10 cellular contexts compared by ENCODE assay signal in the genomic region with DNA sequence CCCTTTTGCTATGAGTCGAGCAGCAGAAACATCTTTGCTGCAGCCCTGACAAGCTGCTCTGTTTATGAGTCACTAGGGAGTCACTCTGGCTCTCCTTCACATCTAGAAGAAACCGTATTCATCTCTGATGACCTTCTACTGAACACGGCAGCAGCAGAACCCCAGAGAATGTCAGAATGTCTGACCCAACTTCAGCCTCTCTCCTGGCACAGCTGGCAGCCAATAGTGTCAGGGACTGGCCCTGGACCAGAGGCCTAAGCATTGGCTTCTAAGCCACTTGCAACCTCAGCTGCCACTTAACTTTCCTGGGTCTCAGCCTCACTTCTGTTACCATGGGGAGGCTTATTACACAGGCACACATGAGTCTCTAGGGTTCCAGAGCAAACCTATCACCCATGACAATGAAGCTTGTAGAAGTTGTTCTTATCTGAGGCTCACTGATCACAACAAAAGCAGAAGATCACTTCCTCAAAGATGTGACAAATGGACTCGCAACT.
DNase-seq lines count a peak whose midpoint lies in the region; ATAC-seq and TF ChIP-seq lines count a peak whose summit lies in the region.
"Had no signal": no experiment of that assay in that cellular context is flagged by ENCODE, and none has a peak within 500 bp of the region (broad histone marks: within the 10 kb centered on the region; RNA-seq: fewer than 3 reads in every experiment).

No MANE protein-coding gene starts in this region.

- H3K4me1 ChIP-seq in HEK293 (ENCODE audit: control insufficient read depth, insufficient read depth, low read length) (0 out of 2 replicates have a peak, but pooled peaks cover 3% of the 10 kb centered on the region), thyroid gland (peaks cover 25 to 28% of the 10 kb centered on the region in 2 donors)

- no peaks in the 10 kb centered on the region for H3K36me3 ChIP-seq in HEK293 (ENCODE audit: control insufficient read depth in 2 of 2, insufficient read depth in 1 of 2, low read length in 2 of 2)
- H3K36me3 ChIP-seq in thyroid gland = no peaks in the 10 kb centered on the region

- H3K4me3 ChIP-seq in HEK293 (ENCODE audit: low read depth, low read length) = no peak overlapping the region
- no peak overlapping the region for H3K4me3 ChIP-seq in thyroid gland (replicated peaks in 1 of 3)

- ATAC-seq in activated B cell treated with CpG ODN at 0.5 μM for 24 hours (ENCODE audit: low read depth) = peak; percentile 88
- ATAC-seq in left lobe of liver = no peak
- ATAC-seq in HG03439 (IDR thresholded peaks at IDR 0.05; ENCODE audit: unreplicated experiment) = no peak

- H3K27me3 Mint-ChIP-seq in activated B cell treated with CpG ODN at 0.5 μM for 24 hours = no peaks in the 10 kb centered on the region
- peaks cover 2% of the 10 kb centered on the region for H3K27me3 Mint-ChIP-seq in activated CD4-positive, alpha-beta T cell treated with anti-CD3 and anti-CD28 coated beads, Interleukin-2, amount 10 ng/mL, durations not matched to agents 7 days and 5 days

- WGBS in thyroid gland, 2 donors = 68 to 69% methylated on average over 4 of the region's 4 CpGs

- H3K27ac ChIP-seq in HEK293 (ENCODE audit: extremely low read depth, low read depth, low read length) = no peak overlapping the region
- no peak overlapping the region for H3K27ac ChIP-seq in thyroid gland
- H3K27ac ChIP-seq: KMS-11 had no signal

- no peaks in the 10 kb centered on the region for H3K9me3 ChIP-seq in HEK293 (ENCODE audit: control insufficient read depth, insufficient read depth, low read depth, low read length)
- H3K9me3 ChIP-seq in thyroid gland = no peaks in the 10 kb centered on the region

- peak overlapping the region; percentile 33 for H3K4me3 Mint-ChIP-seq in activated B cell treated with CpG ODN at 0.5 μM for 24 hours
- H3K4me3 Mint-ChIP-seq in activated CD4-positive, alpha-beta T cell treated with anti-CD3 and anti-CD28 coated beads, Interleukin-2, amount 10 ng/mL, durations not matched to agents 7 days and 5 days = no peak overlapping the region

- POLR2A ChIA-PET in HEK293 (lab: Yijun Ruan, JAX) (no interaction called here), activated B cell treated with CpG ODN at 0.5 μM for 24 hours (lab: Charles Lee) (interaction anchor here (0.6 to 2.4 kb wide), 15 partner anchors 11 to 258 kb away, joined by 3 to 30 read pairs (median 3); a partner anchor contains a TSS)
- POLR2A ChIA-PET in activated CD4-positive, alpha-beta T cell treated with anti-CD3 and anti-CD28 coated beads, Interleukin-2, amount 10 ng/mL, durations not matched to agents 7 days and 5 days (lab: Charles Lee) = no interaction called here

- no peaks in the 10 kb centered on the region for H3K36me3 Mint-ChIP-seq in activated B cell treated with CpG ODN at 0.5 μM for 24 hours (ENCODE audit: low read depth)
- H3K36me3 Mint-ChIP-seq in activated CD4-positive, alpha-beta T cell treated with anti-CD3 and anti-CD28 coated beads, Interleukin-2, amount 10 ng/mL, durations not matched to agents 7 days and 5 days (ENCODE audit: low read depth) = no peaks in the 10 kb centered on the region

- TF ChIP-seq CTCF in HEK293 (tag by site-specific recombination; IDR thresholded peaks at IDR 0.05) = no peak
- no peak for TF ChIP-seq CTCF in activated B cell treated with CpG ODN at 0.5 μM for 24 hours (IDR thresholded peaks at IDR 0.05)
- no peak for TF ChIP-seq CTCF in thyroid gland (IDR thresholded peaks at IDR 0.05)

- DNase-seq in EL (peak; percentile 63), activated B cell treated with CpG ODN at 0.5 μM for 24 hours (peak; percentile 53), left lobe of liver (ENCODE audit: low spot score) (peak; percentile 28), DMS53 (lab: John Stamatoyannopoulos, UW) (no peak), thyroid gland (no peak)
- no peak for DNase-seq in activated CD4-positive, alpha-beta T cell treated with anti-CD3 and anti-CD28 coated beads, Interleukin-2, amount 10 ng/mL, durations not matched to agents 7 days and 5 days
- DNase-seq: effector memory CD4-positive, alpha-beta T cell had no signal

- H3K4me1 Mint-ChIP-seq in activated B cell treated with CpG ODN at 0.5 μM for 24 hours = peaks cover 55% of the 10 kb centered on the region
- H3K4me1 Mint-ChIP-seq in activated CD4-positive, alpha-beta T cell treated with anti-CD3 and anti-CD28 coated beads, Interleukin-2, amount 10 ng/mL, durations not matched to agents 7 days and 5 days = peaks cover 18% of the 10 kb centered on the region

- H3K27me3 ChIP-seq in thyroid gland = no peaks in the 10 kb centered on the region

- H3K9me3 Mint-ChIP-seq in activated B cell treated with CpG ODN at 0.5 μM for 24 hours = no peaks in the 10 kb centered on the region
- peaks cover 3% of the 10 kb centered on the region for H3K9me3 Mint-ChIP-seq in activated CD4-positive, alpha-beta T cell treated with anti-CD3 and anti-CD28 coated beads, Interleukin-2, amount 10 ng/mL, durations not matched to agents 7 days and 5 days

- H3K27ac Mint-ChIP-seq in activated B cell treated with CpG ODN at 0.5 μM for 24 hours = peak overlapping the region; percentile 94
- H3K27ac Mint-ChIP-seq in activated CD4-positive, alpha-beta T cell treated with anti-CD3 and anti-CD28 coated beads, Interleukin-2, amount 10 ng/mL, durations not matched to agents 7 days and 5 days = no peak overlapping the region

- CTCF ChIA-PET in HEK293 (lab: Yijun Ruan, JAX) = no interaction called here
- CTCF ChIA-PET in activated B cell treated with CpG ODN at 0.5 μM for 24 hours (lab: Charles Lee) = interaction anchor here (0.8 to 1.2 kb wide), 3 partner anchors 38 to 184 kb away, joined by 3 to 5 read pairs (median 4); a partner anchor contains a TSS
- CTCF ChIA-PET in activated CD4-positive, alpha-beta T cell treated with anti-CD3 and anti-CD28 coated beads, Interleukin-2, amount 10 ng/mL, durations not matched to agents 7 days and 5 days (lab: Charles Lee) = no interaction called here

- intact Hi-C loops in activated B cell treated with CpG ODN at 0.5 μM for 24 hours (cut with micrococcal nuclease) = loop anchor here (1.0 to 5.0 kb wide), 10 partner anchors 14 to 400 kb away; no protein-coding TSS in a partner anchor
- intact Hi-C loops in thyroid gland (cut with DNase I) = loop anchor here (10.0 kb wide), 2 partner anchors 167 to 257 kb away; no protein-coding TSS in a partner anchor

- TF ChIP-seq POLR2A in thyroid gland (IDR thresholded peaks at IDR 0.05) = no peak

TF ChIP-seq in HEK293, 187 proteins besides CTCF, POLR2A, EP300 and RAD21:
- TF ChIP-seq KLF16 (tag by site-specific recombination; IDR thresholded peaks at IDR 0.05) = no peak
- TF ChIP-seq ZNF548 (tag by site-specific recombination; IDR thresholded peaks at IDR 0.05) = no peak
- no peak for TF ChIP-seq ZNF423 (tag by site-specific recombination; IDR thresholded peaks at IDR 0.05)
- TF ChIP-seq, protein P1, sequence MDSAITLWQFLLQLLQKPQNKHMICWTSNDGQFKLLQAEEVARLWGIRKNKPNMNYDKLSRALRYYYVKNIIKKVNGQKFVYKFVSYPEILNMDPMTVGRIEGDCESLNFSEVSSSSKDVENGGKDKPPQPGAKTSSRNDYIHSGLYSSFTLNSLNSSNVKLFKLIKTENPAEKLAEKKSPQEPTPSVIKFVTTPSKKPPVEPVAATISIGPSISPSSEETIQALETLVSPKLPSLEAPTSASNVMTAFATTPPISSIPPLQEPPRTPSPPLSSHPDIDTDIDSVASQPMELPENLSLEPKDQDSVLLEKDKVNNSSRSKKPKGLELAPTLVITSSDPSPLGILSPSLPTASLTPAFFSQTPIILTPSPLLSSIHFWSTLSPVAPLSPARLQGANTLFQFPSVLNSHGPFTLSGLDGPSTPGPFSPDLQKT (IDR thresholded peaks at IDR 0.05; ENCODE audit: borderline replicate concordance, low read depth, low read length) = no peak
- no peak for TF ChIP-seq ZFP37 (tag by site-specific recombination; IDR thresholded peaks at IDR 0.05)
- peak; percentile 22; the same call in 1 of the 2 replicates for TF ChIP-seq ZBTB17 (tag by site-specific recombination; IDR thresholded peaks at IDR 0.05)
TF ChIP-seq in HEK293: peak in this region for 1.

Comparison
In these comparisons a context has a peak if more than half of its experiments do, and no peak if none do; other contexts are left out.
1. DNase-seq: peak in EL (single experiment), activated B cell treated with CpG ODN at 0.5 μM for 24 hours (single experiment) and left lobe of liver (single experiment); none in DMS53 (single experiment), thyroid gland (0 of 2) and activated CD4-positive, alpha-beta T cell treated with anti-CD3 and anti-CD28 coated beads, Interleukin-2, amount 10 ng/mL, durations not matched to agents 7 days and 5 days (single experiment).